Comparison of ENCODE assay signal across 32 cellular contexts in genomic region chr5:171431251-171431777, GRCh38. TPM values are rescaled to one million over a fixed set of nuclear protein-coding genes. Genes with fewer than 3 reads are reported as not detected.
"Had no signal": no experiment of that assay in that cellular context is flagged by ENCODE, and none has a peak within 500 bp of the region (broad histone marks: within the 10 kb centered on the region; RNA-seq: fewer than 3 reads in every experiment).

No MANE protein-coding gene starts in this region.

- H3K27ac Mint-ChIP-seq: activated naive CD4-positive, alpha-beta T cell treated with anti-CD3 and anti-CD28 coated beads, Interleukin-2, amount 50 U/mL, for 24 hours; activated naive CD8-positive, alpha-beta T cell treated with anti-CD3 and anti-CD28 coated beads, Interleukin-2, amount 50 U/mL, for 24 hours; activated T-helper 1 cell treated with anti-CD3 and anti-CD28 coated beads, Interleukin-12 subunit alpha, Interleukin-12 subunit beta, Interleukin-2, Interleukin-4 antibody, amounts not matched to agents 30 ng/mL and 10 ng/mL and 1 ng/mL, durations not matched to agents 14 hours and 24 hours and 36 hours; effector memory CD8-positive, alpha-beta T cell; immature natural killer cell; T-helper 1 cell treated with Interleukin-12 subunit alpha and Interleukin-12 subunit beta and Interleukin-4 antibody, amounts not matched to agents 30 μg/mL and 1 μg/mL, for 36 hours; type B pancreatic cell had no signal

- H3K9me3 ChIP-seq: breast epithelium, gastrocnemius medialis, pancreas, prostate gland, SK-N-SH, thoracic aorta, vagina had no signal

- H3K4me3 Mint-ChIP-seq: activated naive CD4-positive, alpha-beta T cell treated with anti-CD3 and anti-CD28 coated beads, Interleukin-2, amount 50 U/mL, for 24 hours; activated naive CD8-positive, alpha-beta T cell treated with anti-CD3 and anti-CD28 coated beads, Interleukin-2, amount 50 U/mL, for 24 hours; activated T-helper 1 cell treated with anti-CD3 and anti-CD28 coated beads, Interleukin-12 subunit alpha, Interleukin-12 subunit beta, Interleukin-2, Interleukin-4 antibody, amounts not matched to agents 30 ng/mL and 10 ng/mL and 1 ng/mL, durations not matched to agents 14 hours and 24 hours and 36 hours; central memory CD8-positive, alpha-beta T cell; effector memory CD8-positive, alpha-beta T cell; immature natural killer cell; naive thymus-derived CD8-positive, alpha-beta T cell; T-helper 1 cell treated with Interleukin-12 subunit alpha and Interleukin-12 subunit beta and Interleukin-4 antibody, amounts not matched to agents 30 μg/mL and 1 μg/mL, for 36 hours; type B pancreatic cell had no signal

- H3K27me3 Mint-ChIP-seq: activated naive CD4-positive, alpha-beta T cell treated with anti-CD3 and anti-CD28 coated beads, Interleukin-2, amount 50 U/mL, for 24 hours; activated naive CD8-positive, alpha-beta T cell treated with anti-CD3 and anti-CD28 coated beads, Interleukin-2, amount 50 U/mL, for 24 hours; naive thymus-derived CD8-positive, alpha-beta T cell had no signal

- H3K36me3 ChIP-seq: breast epithelium, gastrocnemius medialis, pancreas, prostate gland, thoracic aorta, vagina had no signal

- H3K4me1 Mint-ChIP-seq: activated naive CD4-positive, alpha-beta T cell treated with anti-CD3 and anti-CD28 coated beads, Interleukin-2, amount 50 U/mL, for 24 hours; activated naive CD8-positive, alpha-beta T cell treated with anti-CD3 and anti-CD28 coated beads, Interleukin-2, amount 50 U/mL, for 24 hours; central memory CD8-positive, alpha-beta T cell; immature natural killer cell; naive thymus-derived CD8-positive, alpha-beta T cell had no signal

- H3K27ac ChIP-seq: breast epithelium, dorsolateral prefrontal cortex, gastrocnemius medialis, pancreas, prostate gland, thoracic aorta, vagina, VCaP had no signal

- H3K4me1 ChIP-seq: breast epithelium, gastrocnemius medialis, prostate gland, vagina had no signal

- H3K27me3 ChIP-seq: breast epithelium, dorsolateral prefrontal cortex, gastrocnemius medialis, pancreas, vagina had no signal

- ATAC-seq: activated CD4-positive, CD25-positive, alpha-beta regulatory T cell treated with anti-CD3 and anti-CD28 coated beads, Interleukin-2, amount 50 U/mL, for 24 hours; activated naive CD8-positive, alpha-beta T cell treated with anti-CD3 and anti-CD28 coated beads, Interleukin-2, amount 50 U/mL, for 24 hours; effector memory CD8-positive, alpha-beta T cell; gastrocnemius medialis; naive thymus-derived CD8-positive, alpha-beta T cell; pancreas had no signal

- DNase-seq: activated CD4-positive, alpha-beta T cell treated with anti-CD3 and anti-CD28 coated beads for 48 hours; activated CD4-positive, alpha-beta T cell treated with anti-CD3 and anti-CD28 coated beads, Interleukin-2, amount 50 U/mL, for 48 hours; activated CD8-positive, alpha-beta memory T cell treated with anti-CD3 and anti-CD28 coated beads for 24 hours; activated CD8-positive, alpha-beta memory T cell treated with anti-CD3 and anti-CD28 coated beads, Interleukin-2, amount 50 U/mL, for 4 hours; activated naive CD8-positive, alpha-beta T cell treated with anti-CD3 and anti-CD28 coated beads, Interleukin-2, amount 50 U/mL, for 24 hours; activated T-cell treated with anti-CD3 and anti-CD28 coated beads, Interleukin-2, amount 50 U/mL, for 1 hour; amygdala; effector memory CD8-positive, alpha-beta T cell; erythroblast; gastrocnemius medialis; hippocampal formation; immature natural killer cell; retina; SK-N-SH; stimulated activated naive CD4-positive, alpha-beta T cell treated with Interleukin-2 at 50 U/mL for 16 hours; SW 1271; T-helper 9 cell had no signal

- H3K4me3 ChIP-seq: breast epithelium, dorsolateral prefrontal cortex, gastrocnemius medialis, pancreas, prostate gland, thoracic aorta, vagina had no signal

- H3K36me3 Mint-ChIP-seq: activated naive CD4-positive, alpha-beta T cell treated with anti-CD3 and anti-CD28 coated beads, Interleukin-2, amount 50 U/mL, for 24 hours; immature natural killer cell; naive thymus-derived CD8-positive, alpha-beta T cell; type B pancreatic cell had no signal

- H3K9me3 Mint-ChIP-seq: activated naive CD4-positive, alpha-beta T cell treated with anti-CD3 and anti-CD28 coated beads, Interleukin-2, amount 50 U/mL, for 24 hours; activated naive CD8-positive, alpha-beta T cell treated with anti-CD3 and anti-CD28 coated beads, Interleukin-2, amount 50 U/mL, for 24 hours; activated T-helper 1 cell treated with anti-CD3 and anti-CD28 coated beads, Interleukin-12 subunit alpha, Interleukin-12 subunit beta, Interleukin-2, Interleukin-4 antibody, amounts not matched to agents 30 ng/mL and 10 ng/mL and 1 ng/mL, durations not matched to agents 14 hours and 24 hours and 36 hours; central memory CD8-positive, alpha-beta T cell; effector memory CD8-positive, alpha-beta T cell; immature natural killer cell; naive thymus-derived CD8-positive, alpha-beta T cell; T-helper 1 cell treated with Interleukin-12 subunit alpha and Interleukin-12 subunit beta and Interleukin-4 antibody, amounts not matched to agents 30 μg/mL and 1 μg/mL, for 36 hours; type B pancreatic cell had no signal

RNA-seq across cellular contexts. Expression of gene FGF18, which starts 11.9 kb away (rescaled TPM):
- total RNA-seq: kidney epithelial cell had no signal
- polyA plus RNA-seq: immature natural killer cell; naive thymus-derived CD8-positive, alpha-beta T cell had no signal
